Comparison of ENCODE assay signal across 8 cellular contexts in the genomic region with DNA sequence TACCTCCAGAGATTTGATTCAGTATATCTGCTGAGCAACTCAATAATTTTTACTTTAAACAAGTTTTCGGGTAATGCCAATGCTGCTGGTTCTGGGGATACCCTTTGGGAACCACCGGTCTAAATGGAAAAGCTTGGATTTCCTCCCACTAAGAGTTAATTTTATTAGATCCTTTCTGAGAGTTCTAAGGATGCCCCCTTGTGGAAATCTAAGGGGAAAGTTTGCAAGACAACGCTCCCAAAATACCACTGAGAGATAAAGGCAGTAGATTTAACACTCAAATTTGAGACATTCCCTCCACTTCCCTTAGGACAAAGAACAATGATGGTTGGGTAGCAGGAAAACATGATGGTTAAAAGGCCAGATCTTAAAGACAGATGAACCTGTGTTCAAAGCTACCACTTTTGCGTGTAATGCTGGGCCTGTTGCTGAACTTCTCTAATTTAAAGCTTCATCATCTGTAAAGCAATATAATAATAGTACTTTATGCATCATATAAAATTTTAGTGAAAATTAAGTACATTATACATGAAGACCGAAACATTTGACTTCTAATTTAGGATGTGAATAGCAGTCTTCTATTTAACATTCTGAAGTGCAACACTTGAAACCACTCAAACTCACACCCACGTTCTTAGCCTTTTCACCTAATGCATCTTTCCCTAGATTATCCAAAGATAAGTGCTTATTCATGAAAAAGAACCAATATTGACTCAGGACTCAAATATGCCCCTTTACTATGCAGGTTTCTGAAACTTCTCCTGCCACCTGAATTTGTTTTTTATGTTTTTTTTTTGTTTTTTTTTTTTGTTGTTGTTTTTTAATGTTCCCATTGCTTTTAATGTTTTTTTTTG.
DNase-seq lines count a peak whose midpoint lies in the region; ATAC-seq and TF ChIP-seq lines count a peak whose summit lies in the region.

No MANE protein-coding gene starts in this region.

- in situ Hi-C loops in ACHN (cut with HindIII; ENCODE audit: low pct_ligation_motif_present, low pct_unique_long_range_greater_than_20kb, low sequenced_read_pairs) = no loop called here
- in situ Hi-C loops in HAP-1 (cut with MboI; ENCODE audit: low sequenced_read_pairs) = no loop called here

- H3K27me3 ChIP-seq in HAP-1 (ENCODE audit: low read depth) (no peaks in the 10 kb centered on the region), RWPE2 (ENCODE audit: insufficient read depth, poor library complexity, severe bottlenecking) (no peaks in the 10 kb centered on the region)

- ATAC-seq in RWPE2 (ENCODE audit: low read depth) = no peak
- no peak for ATAC-seq in GM21717 (IDR thresholded peaks at IDR 0.05; ENCODE audit: unreplicated experiment)
- no peak for ATAC-seq in activated CD8-positive, alpha-beta T cell treated with anti-CD3 and anti-CD28 coated beads, Interleukin-2, amount 10 ng/mL, durations not matched to agents 7 days and 5 days
- no peak for ATAC-seq in GM18909 (IDR thresholded peaks at IDR 0.05; ENCODE audit: poor library complexity, unreplicated experiment)
- no peak for ATAC-seq in Right ventricle myocardium inferior

- no peaks in the 10 kb centered on the region for H3K4me1 Mint-ChIP-seq in activated CD8-positive, alpha-beta T cell treated with anti-CD3 and anti-CD28 coated beads, Interleukin-2, amount 10 ng/mL, durations not matched to agents 7 days and 5 days (ENCODE audit: low read depth)

- H3K36me3 Mint-ChIP-seq in activated CD8-positive, alpha-beta T cell treated with anti-CD3 and anti-CD28 coated beads, Interleukin-2, amount 10 ng/mL, durations not matched to agents 7 days and 5 days (ENCODE audit: low read depth) = no peaks in the 10 kb centered on the region

- TF ChIP-seq CTCF in RWPE2 (IDR thresholded peaks at IDR 0.05; ENCODE audit: poor library complexity, severe bottlenecking) = peak; percentile 59

- H3K9me3 ChIP-seq in HAP-1 (no peaks in the 10 kb centered on the region), RWPE2 (ENCODE audit: severe bottlenecking) (no peaks in the 10 kb centered on the region)

- H3K4me1 ChIP-seq in HAP-1 (peaks cover 4% of the 10 kb centered on the region; the same call in 1 of the 2 replicates), RWPE2 (ENCODE audit: insufficient read depth, poor library complexity, severe bottlenecking) (peaks cover 4% of the 10 kb centered on the region)

- POLR2A ChIA-PET in activated CD8-positive, alpha-beta T cell treated with anti-CD3 and anti-CD28 coated beads, Interleukin-2, amount 10 ng/mL, durations not matched to agents 7 days and 5 days (lab: Charles Lee) = interaction anchor here (0.6 kb wide), 1 partner anchor 1288 kb away, joined by 3 read pairs; no protein-coding TSS in a partner anchor

- H3K9me3 Mint-ChIP-seq in activated CD8-positive, alpha-beta T cell treated with anti-CD3 and anti-CD28 coated beads, Interleukin-2, amount 10 ng/mL, durations not matched to agents 7 days and 5 days (ENCODE audit: insufficient read depth) = peaks cover 8% of the 10 kb centered on the region

- DNase-seq in ACHN (peak; percentile 35), HAP-1 (ENCODE audit: low spot score in 2 of 2) (peak; percentile 10 to 72), RWPE2 (ENCODE audit: low spot score) (no peak), glomerular endothelial cell (ENCODE audit: extremely low read depth, low read depth, low spot score) (peak; percentile 27), Right ventricle myocardium inferior (ENCODE audit: missing footprints) (no peak)
- DNase-seq in activated CD8-positive, alpha-beta T cell treated with anti-CD3 and anti-CD28 coated beads, Interleukin-2, amount 10 ng/mL, durations not matched to agents 7 days and 5 days = no peak

- no peaks in the 10 kb centered on the region for H3K27me3 Mint-ChIP-seq in activated CD8-positive, alpha-beta T cell treated with anti-CD3 and anti-CD28 coated beads, Interleukin-2, amount 10 ng/mL, durations not matched to agents 7 days and 5 days (ENCODE audit: low read depth)

- H3K4me3 Mint-ChIP-seq in activated CD8-positive, alpha-beta T cell treated with anti-CD3 and anti-CD28 coated beads, Interleukin-2, amount 10 ng/mL, durations not matched to agents 7 days and 5 days = no peak overlapping the region

- no peak overlapping the region for H3K27ac Mint-ChIP-seq in activated CD8-positive, alpha-beta T cell treated with anti-CD3 and anti-CD28 coated beads, Interleukin-2, amount 10 ng/mL, durations not matched to agents 7 days and 5 days

- CTCF ChIA-PET in activated CD8-positive, alpha-beta T cell treated with anti-CD3 and anti-CD28 coated beads, Interleukin-2, amount 10 ng/mL, durations not matched to agents 7 days and 5 days (lab: Charles Lee) = no interaction called here

- H3K36me3 ChIP-seq in HAP-1 (replicated peaks) (no peaks in the 10 kb centered on the region), RWPE2 (ENCODE audit: low read depth) (no peaks in the 10 kb centered on the region)

- H3K4me3 ChIP-seq in HAP-1 (no peak overlapping the region), RWPE2 (ENCODE audit: severe bottlenecking) (no peak overlapping the region)

- H3K27ac ChIP-seq in RWPE2 (ENCODE audit: poor library complexity, severe bottlenecking) = no peak overlapping the region

- intact Hi-C loops in Right ventricle myocardium inferior (cut with DNase I) = no loop called here

Comparison
In these comparisons a context has a peak if more than half of its experiments do, and no peak if none do; other contexts are left out.
1. DNase-seq: peak in ACHN (single experiment), HAP-1 (2 of 2) and glomerular endothelial cell (single experiment); none in RWPE2 (single experiment), activated CD8-positive, alpha-beta T cell treated with anti-CD3 and anti-CD28 coated beads, Interleukin-2, amount 10 ng/mL, durations not matched to agents 7 days and 5 days (single experiment) and Right ventricle myocardium inferior (single experiment).